1 cellular context compared by ENCODE assay signal in the genomic region with DNA sequence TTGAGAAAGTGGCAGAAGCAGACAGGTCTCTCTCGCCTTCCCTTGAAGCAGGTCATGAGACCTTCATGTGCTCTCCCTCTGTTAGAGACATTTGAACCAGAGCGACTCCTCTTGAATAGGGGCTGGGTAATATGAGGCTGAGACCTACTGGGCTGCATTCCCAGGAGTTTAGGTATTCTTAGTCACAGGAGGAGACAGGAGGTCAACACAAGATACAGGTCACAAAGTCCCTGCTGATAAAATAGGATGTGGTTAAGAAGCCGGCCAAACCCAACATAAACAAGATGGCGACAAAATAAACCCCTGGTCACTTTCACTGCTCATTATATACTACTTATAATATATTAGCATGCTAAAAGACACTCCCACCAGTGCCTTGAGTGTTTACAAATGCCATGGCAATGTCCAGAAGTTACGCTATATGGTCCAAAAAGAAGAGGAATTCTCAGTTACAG.
A peak's percentile ranks its signal among the peaks of the same experiment; 100 is the strongest.
TF ChIP-seq lines count a peak whose summit lies in the region.

No MANE protein-coding gene starts in this region.

TF ChIP-seq in K562, 482 proteins besides CTCF, POLR2A, EP300 and RAD21 (continued from another document and continues in another):
- TF ChIP-seq JUND (IDR thresholded peaks at IDR 0.05; ENCODE audit: borderline replicate concordance, low read depth, low read length), result peak; percentile 53; the same call in 1 of the 2 replicates
- peak; percentile 62; the same call in 2 of the 3 replicates for TF ChIP-seq JUND (tag; IDR thresholded peaks at IDR 0.05; ENCODE audit: borderline replicate concordance, low read depth, low read length)
- TF ChIP-seq, protein P1, sequence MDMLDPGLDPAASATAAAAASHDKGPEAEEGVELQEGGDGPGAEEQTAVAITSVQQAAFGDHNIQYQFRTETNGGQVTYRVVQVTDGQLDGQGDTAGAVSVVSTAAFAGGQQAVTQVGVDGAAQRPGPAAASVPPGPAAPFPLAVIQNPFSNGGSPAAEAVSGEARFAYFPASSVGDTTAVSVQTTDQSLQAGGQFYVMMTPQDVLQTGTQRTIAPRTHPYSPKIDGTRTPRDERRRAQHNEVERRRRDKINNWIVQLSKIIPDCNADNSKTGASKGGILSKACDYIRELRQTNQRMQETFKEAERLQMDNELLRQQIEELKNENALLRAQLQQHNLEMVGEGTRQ (CRISPR knock-in tag; IDR thresholded peaks at IDR 0.05), result no peak
- TF ChIP-seq SNIP1 (IDR thresholded peaks at IDR 0.05; ENCODE audit: low read depth), result no peak
- no peak for TF ChIP-seq SMAD3 (CRISPR knock-in tag; conservative IDR thresholded peaks at IDR 0.05)
- no peak for TF ChIP-seq CBX1 (IDR thresholded peaks at IDR 0.05; ENCODE audit: low read depth)
- TF ChIP-seq, protein P2, sequence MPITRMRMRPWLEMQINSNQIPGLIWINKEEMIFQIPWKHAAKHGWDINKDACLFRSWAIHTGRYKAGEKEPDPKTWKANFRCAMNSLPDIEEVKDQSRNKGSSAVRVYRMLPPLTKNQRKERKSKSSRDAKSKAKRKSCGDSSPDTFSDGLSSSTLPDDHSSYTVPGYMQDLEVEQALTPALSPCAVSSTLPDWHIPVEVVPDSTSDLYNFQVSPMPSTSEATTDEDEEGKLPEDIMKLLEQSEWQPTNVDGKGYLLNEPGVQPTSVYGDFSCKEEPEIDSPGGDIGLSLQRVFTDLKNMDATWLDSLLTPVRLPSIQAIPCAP (CRISPR knock-in tag; IDR thresholded peaks at IDR 0.05; ENCODE audit: borderline replicate concordance), result no peak
- TF ChIP-seq ETV6 (IDR thresholded peaks at IDR 0.05; ENCODE audit: borderline replicate concordance in 1 of 2, low read depth in 2 of 2, low read length in 1 of 2), result 0 out of 4 replicates have a peak, but pooled peaks of 1 of the 2 experiments have one; percentile 36
- no peak for TF ChIP-seq ETV6 (CRISPR knock-in tag; IDR thresholded peaks at IDR 0.05; ENCODE audit: borderline replicate concordance)
- no peak for TF ChIP-seq NCOA1 (IDR thresholded peaks at IDR 0.05; ENCODE audit: low read depth)
- TF ChIP-seq, protein P3, sequence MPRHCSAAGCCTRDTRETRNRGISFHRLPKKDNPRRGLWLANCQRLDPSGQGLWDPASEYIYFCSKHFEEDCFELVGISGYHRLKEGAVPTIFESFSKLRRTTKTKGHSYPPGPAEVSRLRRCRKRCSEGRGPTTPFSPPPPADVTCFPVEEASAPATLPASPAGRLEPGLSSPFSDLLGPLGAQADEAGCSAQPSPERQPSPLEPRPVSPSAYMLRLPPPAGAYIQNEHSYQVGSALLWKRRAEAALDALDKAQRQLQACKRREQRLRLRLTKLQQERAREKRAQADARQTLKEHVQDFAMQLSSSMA (CRISPR knock-in tag; IDR thresholded peaks at IDR 0.05), result no peak
- no peak for TF ChIP-seq RUNX1 (IDR thresholded peaks at IDR 0.05; ENCODE audit: low read depth)
- TF ChIP-seq TFAM (CRISPR knock-in tag; conservative IDR thresholded peaks at IDR 0.05), result no peak
- TF ChIP-seq NCOR1 (IDR thresholded peaks at IDR 0.05), result peak; percentile 56
- TF ChIP-seq MAFF (IDR thresholded peaks at IDR 0.05; ENCODE audit: low read length), result 0 out of 2 replicates have a peak, but pooled peaks have one; percentile 9
- TF ChIP-seq, protein P4, sequence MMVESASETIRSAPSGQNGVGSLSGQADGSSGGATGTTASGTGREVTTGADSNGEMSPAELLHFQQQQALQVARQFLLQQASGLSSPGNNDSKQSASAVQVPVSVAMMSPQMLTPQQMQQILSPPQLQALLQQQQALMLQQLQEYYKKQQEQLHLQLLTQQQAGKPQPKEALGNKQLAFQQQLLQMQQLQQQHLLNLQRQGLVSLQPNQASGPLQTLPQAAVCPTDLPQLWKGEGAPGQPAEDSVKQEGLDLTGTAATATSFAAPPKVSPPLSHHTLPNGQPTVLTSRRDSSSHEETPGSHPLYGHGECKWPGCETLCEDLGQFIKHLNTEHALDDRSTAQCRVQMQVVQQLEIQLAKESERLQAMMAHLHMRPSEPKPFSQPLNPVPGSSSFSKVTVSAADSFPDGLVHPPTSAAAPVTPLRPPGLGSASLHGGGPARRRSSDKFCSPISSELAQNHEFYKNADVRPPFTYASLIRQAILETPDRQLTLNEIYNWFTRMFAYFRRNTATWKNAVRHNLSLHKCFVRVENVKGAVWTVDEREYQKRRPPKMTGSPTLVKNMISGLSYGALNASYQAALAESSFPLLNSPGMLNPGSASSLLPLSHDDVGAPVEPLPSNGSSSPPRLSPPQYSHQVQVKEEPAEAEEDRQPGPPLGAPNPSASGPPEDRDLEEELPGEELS (CRISPR knock-in tag; IDR thresholded peaks at IDR 0.05; ENCODE audit: borderline replicate concordance), result no peak
- TF ChIP-seq ZNF24 (IDR thresholded peaks at IDR 0.05), result no peak
- TF ChIP-seq, protein P5, sequence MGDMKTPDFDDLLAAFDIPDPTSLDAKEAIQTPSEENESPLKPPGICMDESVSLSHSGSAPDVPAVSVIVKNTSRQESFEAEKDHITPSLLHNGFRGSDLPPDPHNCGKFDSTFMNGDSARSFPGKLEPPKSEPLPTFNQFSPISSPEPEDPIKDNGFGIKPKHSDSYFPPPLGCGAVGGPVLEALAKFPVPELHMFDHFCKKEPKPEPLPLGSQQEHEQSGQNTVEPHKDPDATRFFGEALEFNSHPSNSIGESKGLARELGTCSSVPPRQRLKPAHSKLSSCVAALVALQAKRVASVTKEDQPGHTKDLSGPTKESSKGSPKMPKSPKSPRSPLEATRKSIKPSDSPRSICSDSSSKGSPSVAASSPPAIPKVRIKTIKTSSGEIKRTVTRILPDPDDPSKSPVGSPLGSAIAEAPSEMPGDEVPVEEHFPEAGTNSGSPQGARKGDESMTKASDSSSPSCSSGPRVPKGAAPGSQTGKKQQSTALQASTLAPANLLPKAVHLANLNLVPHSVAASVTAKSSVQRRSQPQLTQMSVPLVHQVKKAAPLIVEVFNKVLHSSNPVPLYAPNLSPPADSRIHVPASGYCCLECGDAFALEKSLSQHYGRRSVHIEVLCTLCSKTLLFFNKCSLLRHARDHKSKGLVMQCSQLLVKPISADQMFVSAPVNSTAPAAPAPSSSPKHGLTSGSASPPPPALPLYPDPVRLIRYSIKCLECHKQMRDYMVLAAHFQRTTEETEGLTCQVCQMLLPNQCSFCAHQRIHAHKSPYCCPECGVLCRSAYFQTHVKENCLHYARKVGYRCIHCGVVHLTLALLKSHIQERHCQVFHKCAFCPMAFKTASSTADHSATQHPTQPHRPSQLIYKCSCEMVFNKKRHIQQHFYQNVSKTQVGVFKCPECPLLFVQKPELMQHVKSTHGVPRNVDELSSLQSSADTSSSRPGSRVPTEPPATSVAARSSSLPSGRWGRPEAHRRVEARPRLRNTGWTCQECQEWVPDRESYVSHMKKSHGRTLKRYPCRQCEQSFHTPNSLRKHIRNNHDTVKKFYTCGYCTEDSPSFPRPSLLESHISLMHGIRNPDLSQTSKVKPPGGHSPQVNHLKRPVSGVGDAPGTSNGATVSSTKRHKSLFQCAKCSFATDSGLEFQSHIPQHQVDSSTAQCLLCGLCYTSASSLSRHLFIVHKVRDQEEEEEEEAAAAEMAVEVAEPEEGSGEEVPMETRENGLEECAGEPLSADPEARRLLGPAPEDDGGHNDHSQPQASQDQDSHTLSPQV (IDR thresholded peaks at IDR 0.05), result peak; percentile 75
- TF ChIP-seq SIN3B (IDR thresholded peaks at IDR 0.05; ENCODE audit: low read depth), result no peak
- TF ChIP-seq, protein P6, sequence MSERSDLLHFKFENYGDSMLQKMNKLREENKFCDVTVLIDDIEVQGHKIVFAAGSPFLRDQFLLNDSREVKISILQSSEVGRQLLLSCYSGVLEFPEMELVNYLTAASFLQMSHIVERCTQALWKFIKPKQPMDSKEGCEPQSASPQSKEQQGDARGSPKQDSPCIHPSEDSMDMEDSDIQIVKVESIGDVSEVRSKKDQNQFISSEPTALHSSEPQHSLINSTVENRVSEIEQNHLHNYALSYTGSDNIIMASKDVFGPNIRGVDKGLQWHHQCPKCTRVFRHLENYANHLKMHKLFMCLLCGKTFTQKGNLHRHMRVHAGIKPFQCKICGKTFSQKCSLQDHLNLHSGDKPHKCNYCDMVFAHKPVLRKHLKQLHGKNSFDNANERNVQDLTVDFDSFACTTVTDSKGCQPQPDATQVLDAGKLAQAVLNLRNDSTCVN (CRISPR knock-in tag; IDR thresholded peaks at IDR 0.05), result no peak
- TF ChIP-seq MIER1 (IDR thresholded peaks at IDR 0.05; ENCODE audit: low read depth), result no peak
- TF ChIP-seq, protein P7, sequence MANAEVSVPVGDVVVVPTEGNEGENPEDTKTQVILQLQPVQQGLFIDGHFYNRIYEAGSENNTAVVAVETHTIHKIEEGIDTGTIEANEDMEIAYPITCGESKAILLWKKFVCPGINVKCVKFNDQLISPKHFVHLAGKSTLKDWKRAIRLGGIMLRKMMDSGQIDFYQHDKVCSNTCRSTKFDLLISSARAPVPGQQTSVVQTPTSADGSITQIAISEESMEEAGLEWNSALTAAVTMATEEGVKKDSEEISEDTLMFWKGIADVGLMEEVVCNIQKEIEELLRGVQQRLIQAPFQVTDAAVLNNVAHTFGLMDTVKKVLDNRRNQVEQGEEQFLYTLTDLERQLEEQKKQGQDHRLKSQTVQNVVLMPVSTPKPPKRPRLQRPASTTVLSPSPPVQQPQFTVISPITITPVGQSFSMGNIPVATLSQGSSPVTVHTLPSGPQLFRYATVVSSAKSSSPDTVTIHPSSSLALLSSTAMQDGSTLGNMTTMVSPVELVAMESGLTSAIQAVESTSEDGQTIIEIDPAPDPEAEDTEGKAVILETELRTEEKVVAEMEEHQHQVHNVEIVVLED (CRISPR knock-in tag; IDR thresholded peaks at IDR 0.05), result no peak
- TF ChIP-seq ZNF217 (CRISPR knock-in tag; IDR thresholded peaks at IDR 0.05), result no peak
- no peak for TF ChIP-seq ZNF324 (CRISPR knock-in tag; IDR thresholded peaks at IDR 0.05)
- TF ChIP-seq SMARCC2 (IDR thresholded peaks at IDR 0.05; ENCODE audit: low read depth), result no peak
- TF ChIP-seq MTA2 (IDR thresholded peaks at IDR 0.05; ENCODE audit: low read depth), result no peak
- TF ChIP-seq BACH1 (tag; IDR thresholded peaks at IDR 0.05), result no peak
- TF ChIP-seq, protein P8, sequence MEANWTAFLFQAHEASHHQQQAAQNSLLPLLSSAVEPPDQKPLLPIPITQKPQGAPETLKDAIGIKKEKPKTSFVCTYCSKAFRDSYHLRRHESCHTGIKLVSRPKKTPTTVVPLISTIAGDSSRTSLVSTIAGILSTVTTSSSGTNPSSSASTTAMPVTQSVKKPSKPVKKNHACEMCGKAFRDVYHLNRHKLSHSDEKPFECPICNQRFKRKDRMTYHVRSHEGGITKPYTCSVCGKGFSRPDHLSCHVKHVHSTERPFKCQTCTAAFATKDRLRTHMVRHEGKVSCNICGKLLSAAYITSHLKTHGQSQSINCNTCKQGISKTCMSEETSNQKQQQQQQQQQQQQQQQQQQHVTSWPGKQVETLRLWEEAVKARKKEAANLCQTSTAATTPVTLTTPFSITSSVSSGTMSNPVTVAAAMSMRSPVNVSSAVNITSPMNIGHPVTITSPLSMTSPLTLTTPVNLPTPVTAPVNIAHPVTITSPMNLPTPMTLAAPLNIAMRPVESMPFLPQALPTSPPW (CRISPR knock-in tag; IDR thresholded peaks at IDR 0.05), result 0 out of 2 replicates have a peak, but pooled peaks have one; percentile 23
- TF ChIP-seq, protein P9, sequence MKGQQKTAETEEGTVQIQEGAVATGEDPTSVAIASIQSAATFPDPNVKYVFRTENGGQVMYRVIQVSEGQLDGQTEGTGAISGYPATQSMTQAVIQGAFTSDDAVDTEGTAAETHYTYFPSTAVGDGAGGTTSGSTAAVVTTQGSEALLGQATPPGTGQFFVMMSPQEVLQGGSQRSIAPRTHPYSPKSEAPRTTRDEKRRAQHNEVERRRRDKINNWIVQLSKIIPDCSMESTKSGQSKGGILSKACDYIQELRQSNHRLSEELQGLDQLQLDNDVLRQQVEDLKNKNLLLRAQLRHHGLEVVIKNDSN (CRISPR knock-in tag; IDR thresholded peaks at IDR 0.05), result no peak
- TF ChIP-seq MECOM (CRISPR knock-in tag; IDR thresholded peaks at IDR 0.05), result 0 out of 2 replicates have a peak, but pooled peaks have one; percentile 15
- TF ChIP-seq MCM7 (IDR thresholded peaks at IDR 0.05), result no peak
- TF ChIP-seq, protein P10, sequence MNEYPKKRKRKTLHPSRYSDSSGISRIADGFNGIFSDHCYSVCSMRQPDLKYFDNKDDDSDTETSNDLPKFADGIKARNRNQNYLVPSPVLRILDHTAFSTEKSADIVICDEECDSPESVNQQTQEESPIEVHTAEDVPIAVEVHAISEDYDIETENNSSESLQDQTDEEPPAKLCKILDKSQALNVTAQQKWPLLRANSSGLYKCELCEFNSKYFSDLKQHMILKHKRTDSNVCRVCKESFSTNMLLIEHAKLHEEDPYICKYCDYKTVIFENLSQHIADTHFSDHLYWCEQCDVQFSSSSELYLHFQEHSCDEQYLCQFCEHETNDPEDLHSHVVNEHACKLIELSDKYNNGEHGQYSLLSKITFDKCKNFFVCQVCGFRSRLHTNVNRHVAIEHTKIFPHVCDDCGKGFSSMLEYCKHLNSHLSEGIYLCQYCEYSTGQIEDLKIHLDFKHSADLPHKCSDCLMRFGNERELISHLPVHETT (CRISPR knock-in tag; conservative IDR thresholded peaks at IDR 0.05 in 1 of 2, IDR thresholded peaks at IDR 0.05 in 1 of 2), result peak in 1 of 2 experiments; percentile 57; a peak in 1 of 4 replicates
- no peak for TF ChIP-seq NR2C2 (CRISPR knock-in tag; IDR thresholded peaks at IDR 0.05)
- TF ChIP-seq NR2C2 (tag; IDR thresholded peaks at IDR 0.05), result peak; percentile 81
- TF ChIP-seq DPF2 (IDR thresholded peaks at IDR 0.05), result peak; percentile 54; the same call in 1 of the 2 replicates
- no peak for TF ChIP-seq EWSR1 (IDR thresholded peaks at IDR 0.05; ENCODE audit: borderline replicate concordance, low read depth, partially characterized antibody)
- no peak for TF ChIP-seq NCOA2 (IDR thresholded peaks at IDR 0.05; ENCODE audit: partially characterized antibody in 2 of 2)
- peak; percentile 27; the same call in 1 of the 2 replicates for TF ChIP-seq RNF2 (IDR thresholded peaks at IDR 0.05)
